ENCODE assay signal across 1 cellular context in genomic region chr11:12642040-12642439, GRCh38.
TF ChIP-seq lines count a peak whose summit lies in the region.

No MANE protein-coding gene starts in this region.

TF ChIP-seq in K562, 482 proteins besides CTCF, POLR2A, EP300 and RAD21 (continued from another document):
- TF ChIP-seq, protein P1, sequence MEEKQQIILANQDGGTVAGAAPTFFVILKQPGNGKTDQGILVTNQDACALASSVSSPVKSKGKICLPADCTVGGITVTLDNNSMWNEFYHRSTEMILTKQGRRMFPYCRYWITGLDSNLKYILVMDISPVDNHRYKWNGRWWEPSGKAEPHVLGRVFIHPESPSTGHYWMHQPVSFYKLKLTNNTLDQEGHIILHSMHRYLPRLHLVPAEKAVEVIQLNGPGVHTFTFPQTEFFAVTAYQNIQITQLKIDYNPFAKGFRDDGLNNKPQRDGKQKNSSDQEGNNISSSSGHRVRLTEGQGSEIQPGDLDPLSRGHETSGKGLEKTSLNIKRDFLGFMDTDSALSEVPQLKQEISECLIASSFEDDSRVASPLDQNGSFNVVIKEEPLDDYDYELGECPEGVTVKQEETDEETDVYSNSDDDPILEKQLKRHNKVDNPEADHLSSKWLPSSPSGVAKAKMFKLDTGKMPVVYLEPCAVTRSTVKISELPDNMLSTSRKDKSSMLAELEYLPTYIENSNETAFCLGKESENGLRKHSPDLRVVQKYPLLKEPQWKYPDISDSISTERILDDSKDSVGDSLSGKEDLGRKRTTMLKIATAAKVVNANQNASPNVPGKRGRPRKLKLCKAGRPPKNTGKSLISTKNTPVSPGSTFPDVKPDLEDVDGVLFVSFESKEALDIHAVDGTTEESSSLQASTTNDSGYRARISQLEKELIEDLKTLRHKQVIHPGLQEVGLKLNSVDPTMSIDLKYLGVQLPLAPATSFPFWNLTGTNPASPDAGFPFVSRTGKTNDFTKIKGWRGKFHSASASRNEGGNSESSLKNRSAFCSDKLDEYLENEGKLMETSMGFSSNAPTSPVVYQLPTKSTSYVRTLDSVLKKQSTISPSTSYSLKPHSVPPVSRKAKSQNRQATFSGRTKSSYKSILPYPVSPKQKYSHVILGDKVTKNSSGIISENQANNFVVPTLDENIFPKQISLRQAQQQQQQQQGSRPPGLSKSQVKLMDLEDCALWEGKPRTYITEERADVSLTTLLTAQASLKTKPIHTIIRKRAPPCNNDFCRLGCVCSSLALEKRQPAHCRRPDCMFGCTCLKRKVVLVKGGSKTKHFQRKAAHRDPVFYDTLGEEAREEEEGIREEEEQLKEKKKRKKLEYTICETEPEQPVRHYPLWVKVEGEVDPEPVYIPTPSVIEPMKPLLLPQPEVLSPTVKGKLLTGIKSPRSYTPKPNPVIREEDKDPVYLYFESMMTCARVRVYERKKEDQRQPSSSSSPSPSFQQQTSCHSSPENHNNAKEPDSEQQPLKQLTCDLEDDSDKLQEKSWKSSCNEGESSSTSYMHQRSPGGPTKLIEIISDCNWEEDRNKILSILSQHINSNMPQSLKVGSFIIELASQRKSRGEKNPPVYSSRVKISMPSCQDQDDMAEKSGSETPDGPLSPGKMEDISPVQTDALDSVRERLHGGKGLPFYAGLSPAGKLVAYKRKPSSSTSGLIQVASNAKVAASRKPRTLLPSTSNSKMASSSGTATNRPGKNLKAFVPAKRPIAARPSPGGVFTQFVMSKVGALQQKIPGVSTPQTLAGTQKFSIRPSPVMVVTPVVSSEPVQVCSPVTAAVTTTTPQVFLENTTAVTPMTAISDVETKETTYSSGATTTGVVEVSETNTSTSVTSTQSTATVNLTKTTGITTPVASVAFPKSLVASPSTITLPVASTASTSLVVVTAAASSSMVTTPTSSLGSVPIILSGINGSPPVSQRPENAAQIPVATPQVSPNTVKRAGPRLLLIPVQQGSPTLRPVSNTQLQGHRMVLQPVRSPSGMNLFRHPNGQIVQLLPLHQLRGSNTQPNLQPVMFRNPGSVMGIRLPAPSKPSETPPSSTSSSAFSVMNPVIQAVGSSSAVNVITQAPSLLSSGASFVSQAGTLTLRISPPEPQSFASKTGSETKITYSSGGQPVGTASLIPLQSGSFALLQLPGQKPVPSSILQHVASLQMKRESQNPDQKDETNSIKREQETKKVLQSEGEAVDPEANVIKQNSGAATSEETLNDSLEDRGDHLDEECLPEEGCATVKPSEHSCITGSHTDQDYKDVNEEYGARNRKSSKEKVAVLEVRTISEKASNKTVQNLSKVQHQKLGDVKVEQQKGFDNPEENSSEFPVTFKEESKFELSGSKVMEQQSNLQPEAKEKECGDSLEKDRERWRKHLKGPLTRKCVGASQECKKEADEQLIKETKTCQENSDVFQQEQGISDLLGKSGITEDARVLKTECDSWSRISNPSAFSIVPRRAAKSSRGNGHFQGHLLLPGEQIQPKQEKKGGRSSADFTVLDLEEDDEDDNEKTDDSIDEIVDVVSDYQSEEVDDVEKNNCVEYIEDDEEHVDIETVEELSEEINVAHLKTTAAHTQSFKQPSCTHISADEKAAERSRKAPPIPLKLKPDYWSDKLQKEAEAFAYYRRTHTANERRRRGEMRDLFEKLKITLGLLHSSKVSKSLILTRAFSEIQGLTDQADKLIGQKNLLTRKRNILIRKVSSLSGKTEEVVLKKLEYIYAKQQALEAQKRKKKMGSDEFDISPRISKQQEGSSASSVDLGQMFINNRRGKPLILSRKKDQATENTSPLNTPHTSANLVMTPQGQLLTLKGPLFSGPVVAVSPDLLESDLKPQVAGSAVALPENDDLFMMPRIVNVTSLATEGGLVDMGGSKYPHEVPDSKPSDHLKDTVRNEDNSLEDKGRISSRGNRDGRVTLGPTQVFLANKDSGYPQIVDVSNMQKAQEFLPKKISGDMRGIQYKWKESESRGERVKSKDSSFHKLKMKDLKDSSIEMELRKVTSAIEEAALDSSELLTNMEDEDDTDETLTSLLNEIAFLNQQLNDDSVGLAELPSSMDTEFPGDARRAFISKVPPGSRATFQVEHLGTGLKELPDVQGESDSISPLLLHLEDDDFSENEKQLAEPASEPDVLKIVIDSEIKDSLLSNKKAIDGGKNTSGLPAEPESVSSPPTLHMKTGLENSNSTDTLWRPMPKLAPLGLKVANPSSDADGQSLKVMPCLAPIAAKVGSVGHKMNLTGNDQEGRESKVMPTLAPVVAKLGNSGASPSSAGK (IDR thresholded peaks at IDR 0.05), result 0 out of 2 replicates have a peak, but pooled peaks have one; percentile 9
